1 cellular context compared by ENCODE assay signal in the genomic region with DNA sequence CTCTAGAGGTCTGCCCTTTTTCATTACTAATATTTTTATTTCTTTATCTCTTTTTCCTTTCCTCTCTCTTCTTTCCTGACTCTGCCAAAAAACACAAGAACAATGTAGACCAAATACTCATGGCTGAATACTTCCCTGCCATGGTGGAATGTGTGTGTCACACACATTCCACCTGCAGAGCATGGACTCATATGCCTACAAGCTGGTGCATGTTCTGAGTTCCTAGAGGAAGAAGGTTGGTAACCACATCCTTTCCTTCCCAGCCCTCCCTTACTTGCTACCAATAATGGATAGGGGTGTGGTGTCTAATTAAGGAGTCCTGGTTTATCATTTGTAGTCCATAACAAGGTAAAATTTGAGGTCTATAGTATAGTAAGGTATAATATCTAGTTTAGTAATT.
TF ChIP-seq lines count a peak whose summit lies in the region.

No MANE protein-coding gene starts in this region.

TF ChIP-seq in GM23338, 12 proteins besides CTCF, POLR2A, EP300 and RAD21:
- TF ChIP-seq CREB1 (CRISPR knock-in tag; IDR thresholded peaks at IDR 0.05; ENCODE audit: low read depth) (no peak), POLR2AphosphoS5 (IDR thresholded peaks at IDR 0.05; ENCODE audit: low read depth) (no peak), EZH2phosphoT487 (IDR thresholded peaks at IDR 0.05; ENCODE audit: unreplicated experiment) (no peak), ZNF114 (CRISPR knock-in tag; IDR thresholded peaks at IDR 0.05) (no peak), ZNF331 (CRISPR knock-in tag; IDR thresholded peaks at IDR 0.05; ENCODE audit: low read depth) (no peak), NANOG (IDR thresholded peaks at IDR 0.05; ENCODE audit: borderline replicate concordance) (no peak), JUNB (IDR thresholded peaks at IDR 0.05; ENCODE audit: unreplicated experiment) (no peak), EZH2 (IDR thresholded peaks at IDR 0.05; ENCODE audit: low read depth, unreplicated experiment) (no peak), STAT1 (IDR thresholded peaks at IDR 0.05; ENCODE audit: unreplicated experiment) (no peak)
- TF ChIP-seq, protein P1, sequence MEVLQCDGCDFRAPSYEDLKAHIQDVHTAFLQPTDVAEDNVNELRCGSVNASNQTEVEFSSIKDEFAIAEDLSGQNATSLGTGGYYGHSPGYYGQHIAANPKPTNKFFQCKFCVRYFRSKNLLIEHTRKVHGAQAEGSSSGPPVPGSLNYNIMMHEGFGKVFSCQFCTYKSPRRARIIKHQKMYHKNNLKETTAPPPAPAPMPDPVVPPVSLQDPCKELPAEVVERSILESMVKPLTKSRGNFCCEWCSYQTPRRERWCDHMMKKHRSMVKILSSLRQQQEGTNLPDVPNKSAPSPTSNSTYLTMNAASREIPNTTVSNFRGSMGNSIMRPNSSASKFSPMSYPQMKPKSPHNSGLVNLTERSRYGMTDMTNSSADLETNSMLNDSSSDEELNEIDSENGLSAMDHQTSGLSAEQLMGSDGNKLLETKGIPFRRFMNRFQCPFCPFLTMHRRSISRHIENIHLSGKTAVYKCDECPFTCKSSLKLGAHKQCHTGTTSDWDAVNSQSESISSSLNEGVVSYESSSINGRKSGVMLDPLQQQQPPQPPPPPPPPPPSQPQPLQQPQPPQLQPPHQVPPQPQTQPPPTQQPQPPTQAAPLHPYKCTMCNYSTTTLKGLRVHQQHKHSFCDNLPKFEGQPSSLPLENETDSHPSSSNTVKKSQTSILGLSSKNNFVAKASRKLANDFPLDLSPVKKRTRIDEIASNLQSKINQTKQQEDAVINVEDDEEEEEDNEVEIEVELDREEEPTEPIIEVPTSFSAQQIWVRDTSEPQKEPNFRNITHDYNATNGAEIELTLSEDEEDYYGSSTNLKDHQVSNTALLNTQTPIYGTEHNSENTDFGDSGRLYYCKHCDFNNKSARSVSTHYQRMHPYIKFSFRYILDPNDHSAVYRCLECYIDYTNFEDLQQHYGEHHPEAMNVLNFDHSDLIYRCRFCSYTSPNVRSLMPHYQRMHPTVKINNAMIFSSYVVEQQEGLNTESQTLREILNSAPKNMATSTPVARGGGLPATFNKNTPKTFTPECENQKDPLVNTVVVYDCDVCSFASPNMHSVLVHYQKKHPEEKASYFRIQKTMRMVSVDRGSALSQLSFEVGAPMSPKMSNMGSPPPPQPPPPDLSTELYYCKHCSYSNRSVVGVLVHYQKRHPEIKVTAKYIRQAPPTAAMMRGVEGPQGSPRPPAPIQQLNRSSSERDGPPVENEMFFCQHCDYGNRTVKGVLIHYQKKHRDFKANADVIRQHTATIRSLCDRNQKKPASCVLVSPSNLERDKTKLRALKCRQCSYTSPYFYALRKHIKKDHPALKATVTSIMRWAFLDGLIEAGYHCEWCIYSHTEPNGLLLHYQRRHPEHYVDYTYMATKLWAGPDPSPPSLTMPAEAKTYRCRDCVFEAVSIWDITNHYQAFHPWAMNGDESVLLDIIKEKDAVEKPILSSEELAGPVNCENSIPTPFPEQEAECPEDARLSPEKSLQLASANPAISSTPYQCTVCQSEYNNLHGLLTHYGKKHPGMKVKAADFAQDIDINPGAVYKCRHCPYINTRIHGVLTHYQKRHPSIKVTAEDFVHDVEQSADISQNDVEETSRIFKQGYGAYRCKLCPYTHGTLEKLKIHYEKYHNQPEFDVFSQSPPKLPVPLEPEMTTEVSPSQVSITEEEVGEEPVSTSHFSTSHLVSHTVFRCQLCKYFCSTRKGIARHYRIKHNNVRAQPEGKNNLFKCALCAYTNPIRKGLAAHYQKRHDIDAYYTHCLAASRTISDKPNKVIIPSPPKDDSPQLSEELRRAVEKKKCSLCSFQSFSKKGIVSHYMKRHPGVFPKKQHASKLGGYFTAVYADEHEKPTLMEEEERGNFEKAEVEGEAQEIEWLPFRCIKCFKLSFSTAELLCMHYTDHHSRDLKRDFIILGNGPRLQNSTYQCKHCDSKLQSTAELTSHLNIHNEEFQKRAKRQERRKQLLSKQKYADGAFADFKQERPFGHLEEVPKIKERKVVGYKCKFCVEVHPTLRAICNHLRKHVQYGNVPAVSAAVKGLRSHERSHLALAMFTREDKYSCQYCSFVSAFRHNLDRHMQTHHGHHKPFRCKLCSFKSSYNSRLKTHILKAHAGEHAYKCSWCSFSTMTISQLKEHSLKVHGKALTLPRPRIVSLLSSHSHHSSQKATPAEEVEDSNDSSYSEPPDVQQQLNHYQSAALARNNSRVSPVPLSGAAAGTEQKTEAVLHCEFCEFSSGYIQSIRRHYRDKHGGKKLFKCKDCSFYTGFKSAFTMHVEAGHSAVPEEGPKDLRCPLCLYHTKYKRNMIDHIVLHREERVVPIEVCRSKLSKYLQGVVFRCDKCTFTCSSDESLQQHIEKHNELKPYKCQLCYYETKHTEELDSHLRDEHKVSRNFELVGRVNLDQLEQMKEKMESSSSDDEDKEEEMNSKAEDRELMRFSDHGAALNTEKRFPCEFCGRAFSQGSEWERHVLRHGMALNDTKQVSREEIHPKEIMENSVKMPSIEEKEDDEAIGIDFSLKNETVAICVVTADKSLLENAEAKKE (CRISPR knock-in tag; IDR thresholded peaks at IDR 0.05), result no peak
- TF ChIP-seq, protein P2, sequence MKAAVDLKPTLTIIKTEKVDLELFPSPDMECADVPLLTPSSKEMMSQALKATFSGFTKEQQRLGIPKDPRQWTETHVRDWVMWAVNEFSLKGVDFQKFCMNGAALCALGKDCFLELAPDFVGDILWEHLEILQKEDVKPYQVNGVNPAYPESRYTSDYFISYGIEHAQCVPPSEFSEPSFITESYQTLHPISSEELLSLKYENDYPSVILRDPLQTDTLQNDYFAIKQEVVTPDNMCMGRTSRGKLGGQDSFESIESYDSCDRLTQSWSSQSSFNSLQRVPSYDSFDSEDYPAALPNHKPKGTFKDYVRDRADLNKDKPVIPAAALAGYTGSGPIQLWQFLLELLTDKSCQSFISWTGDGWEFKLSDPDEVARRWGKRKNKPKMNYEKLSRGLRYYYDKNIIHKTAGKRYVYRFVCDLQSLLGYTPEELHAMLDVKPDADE (IDR thresholded peaks at IDR 0.05), result no peak
- TF ChIP-seq, protein P3, sequence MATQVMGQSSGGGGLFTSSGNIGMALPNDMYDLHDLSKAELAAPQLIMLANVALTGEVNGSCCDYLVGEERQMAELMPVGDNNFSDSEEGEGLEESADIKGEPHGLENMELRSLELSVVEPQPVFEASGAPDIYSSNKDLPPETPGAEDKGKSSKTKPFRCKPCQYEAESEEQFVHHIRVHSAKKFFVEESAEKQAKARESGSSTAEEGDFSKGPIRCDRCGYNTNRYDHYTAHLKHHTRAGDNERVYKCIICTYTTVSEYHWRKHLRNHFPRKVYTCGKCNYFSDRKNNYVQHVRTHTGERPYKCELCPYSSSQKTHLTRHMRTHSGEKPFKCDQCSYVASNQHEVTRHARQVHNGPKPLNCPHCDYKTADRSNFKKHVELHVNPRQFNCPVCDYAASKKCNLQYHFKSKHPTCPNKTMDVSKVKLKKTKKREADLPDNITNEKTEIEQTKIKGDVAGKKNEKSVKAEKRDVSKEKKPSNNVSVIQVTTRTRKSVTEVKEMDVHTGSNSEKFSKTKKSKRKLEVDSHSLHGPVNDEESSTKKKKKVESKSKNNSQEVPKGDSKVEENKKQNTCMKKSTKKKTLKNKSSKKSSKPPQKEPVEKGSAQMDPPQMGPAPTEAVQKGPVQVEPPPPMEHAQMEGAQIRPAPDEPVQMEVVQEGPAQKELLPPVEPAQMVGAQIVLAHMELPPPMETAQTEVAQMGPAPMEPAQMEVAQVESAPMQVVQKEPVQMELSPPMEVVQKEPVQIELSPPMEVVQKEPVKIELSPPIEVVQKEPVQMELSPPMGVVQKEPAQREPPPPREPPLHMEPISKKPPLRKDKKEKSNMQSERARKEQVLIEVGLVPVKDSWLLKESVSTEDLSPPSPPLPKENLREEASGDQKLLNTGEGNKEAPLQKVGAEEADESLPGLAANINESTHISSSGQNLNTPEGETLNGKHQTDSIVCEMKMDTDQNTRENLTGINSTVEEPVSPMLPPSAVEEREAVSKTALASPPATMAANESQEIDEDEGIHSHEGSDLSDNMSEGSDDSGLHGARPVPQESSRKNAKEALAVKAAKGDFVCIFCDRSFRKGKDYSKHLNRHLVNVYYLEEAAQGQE (IDR thresholded peaks at IDR 0.05; ENCODE audit: unreplicated experiment), result no peak
